Comparison of ENCODE assay signal across 1 cellular context in the genomic region with DNA sequence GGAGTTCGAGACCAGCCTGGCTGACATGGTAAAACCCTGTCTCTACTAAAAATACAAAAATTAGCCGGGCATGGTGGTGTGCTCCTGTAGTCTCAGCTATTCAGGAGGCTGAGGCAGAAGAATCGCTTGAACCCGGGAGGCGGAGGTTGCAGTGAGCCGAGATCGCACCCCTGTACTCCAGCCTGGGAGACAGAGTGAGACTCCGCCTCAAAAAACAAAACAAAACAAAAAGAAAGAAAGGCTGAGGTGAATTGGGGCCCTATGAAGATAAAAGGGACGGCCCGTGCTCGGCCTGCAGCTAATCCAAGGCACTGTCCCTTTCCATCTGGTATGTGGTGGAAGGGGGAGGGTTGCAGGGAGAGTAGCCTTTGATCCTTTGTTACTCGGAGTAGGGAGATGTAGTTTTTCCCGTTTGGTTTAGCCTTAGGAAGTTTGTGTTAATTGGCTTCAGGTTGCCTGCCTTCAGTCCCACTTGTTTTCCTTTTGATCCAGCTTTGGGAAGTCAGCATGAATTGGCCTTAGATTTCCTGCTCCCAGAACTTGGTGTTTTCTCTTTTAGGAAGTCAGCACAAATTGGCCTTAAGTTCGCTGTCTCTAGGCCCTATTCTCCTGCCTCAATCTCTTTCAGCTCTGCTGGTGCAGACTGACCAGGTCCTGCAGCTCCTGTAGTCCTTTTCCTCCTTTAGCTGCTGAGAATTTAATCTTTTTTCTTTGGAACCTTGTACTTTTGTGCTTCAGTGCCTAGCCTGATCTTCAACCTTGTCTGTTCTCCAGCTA.
A peak's percentile ranks its signal among the peaks of the same experiment; 100 is the strongest.
TF ChIP-seq lines count a peak whose summit lies in the region.

No MANE protein-coding gene starts in this region.

TF ChIP-seq in K562, 482 proteins besides CTCF, POLR2A, EP300 and RAD21 (continues in another document):
- TF ChIP-seq ZNF143 (CRISPR knock-in tag; IDR thresholded peaks at IDR 0.05) (no peak), BCL6 (CRISPR knock-in tag; IDR thresholded peaks at IDR 0.05) (no peak), SRSF1 (IDR thresholded peaks at IDR 0.05; ENCODE audit: low read depth, low read length) (no peak), TCFL5 (CRISPR knock-in tag; conservative IDR thresholded peaks at IDR 0.05) (no peak), RFX5 (IDR thresholded peaks at IDR 0.05; ENCODE audit: low read depth, low read length) (no peak), NUFIP1 (IDR thresholded peaks at IDR 0.05; ENCODE audit: partially characterized antibody) (no peak), IFI16 (CRISPR knock-in tag; IDR thresholded peaks at IDR 0.05) (no peak), ZNF23 (CRISPR knock-in tag; IDR thresholded peaks at IDR 0.05) (no peak), ZBTB49 (CRISPR knock-in tag; IDR thresholded peaks at IDR 0.05; ENCODE audit: borderline replicate concordance) (no peak), ZFX (CRISPR knock-in tag; IDR thresholded peaks at IDR 0.05) (peak; percentile 37; the same call in 1 of the 2 replicates), ILK (tag; IDR thresholded peaks at IDR 0.05; ENCODE audit: borderline replicate concordance, low read depth) (no peak), NFRKB (IDR thresholded peaks at IDR 0.05; ENCODE audit: low read depth) (no peak), CBX2 (IDR thresholded peaks at IDR 0.05; ENCODE audit: insufficient read depth, low read length, poor library complexity, severe bottlenecking) (no peak), TAF15 (IDR thresholded peaks at IDR 0.05; ENCODE audit: low read depth, low read length) (no peak), ZNF3 (CRISPR knock-in tag; IDR thresholded peaks at IDR 0.05) (no peak), CTCFL (IDR thresholded peaks at IDR 0.05; ENCODE audit: borderline replicate concordance, insufficient read depth, low read depth, low read length, poor library complexity, severe bottlenecking) (no peak), SPI1 (IDR thresholded peaks at IDR 0.05; ENCODE audit: borderline replicate concordance, low read depth, low read length) (no peak), RFX7 (CRISPR knock-in tag; IDR thresholded peaks at IDR 0.05) (no peak), SMARCE1 (IDR thresholded peaks at IDR 0.05) (no peak), VEZF1 (CRISPR knock-in tag; IDR thresholded peaks at IDR 0.05) (no peak), FIP1L1 (IDR thresholded peaks at IDR 0.05; ENCODE audit: low read depth, low read length, poor library complexity, severe bottlenecking) (no peak), SUPT5H (IDR thresholded peaks at IDR 0.05) (no peak), ZNF174 (CRISPR knock-in tag; IDR thresholded peaks at IDR 0.05) (no peak), FOXK2 (conservative IDR thresholded peaks at IDR 0.05 in 1 of 2, IDR thresholded peaks at IDR 0.05 in 1 of 2; ENCODE audit: low read depth in 2 of 2) (peak in 1 of 2 experiments; percentile 15; a peak in 1 of 4 replicates), C11orf30 (IDR thresholded peaks at IDR 0.05; ENCODE audit: low read depth) (peak; percentile 27; the same call in 1 of the 2 replicates), CEBPB (tag; IDR thresholded peaks at IDR 0.05) (no peak), BHLHE40 (IDR thresholded peaks at IDR 0.05; ENCODE audit: low read length) (peak; percentile 55), NCOR1 (IDR thresholded peaks at IDR 0.05) (no peak), ETV1 (tag; conservative IDR thresholded peaks at IDR 0.05; ENCODE audit: low read depth) (no peak), PHF8 (IDR thresholded peaks at IDR 0.05; ENCODE audit: borderline replicate concordance, low read length) (no peak), SMARCA4 (IDR thresholded peaks at IDR 0.05) (0 out of 2 replicates have a peak, but pooled peaks have one; percentile 11), COPS2 (conservative IDR thresholded peaks at IDR 0.05) (no peak), ZNF282 (CRISPR knock-in tag; IDR thresholded peaks at IDR 0.05) (no peak), LEF1 (IDR thresholded peaks at IDR 0.05) (peak; percentile 45; the same call in 1 of the 2 replicates), PCBP2 (IDR thresholded peaks at IDR 0.05; ENCODE audit: low read depth, low read length, poor library complexity, severe bottlenecking) (no peak), SRSF3 (IDR thresholded peaks at IDR 0.05; ENCODE audit: insufficient read depth, low read length) (no peak), XRCC4 (IDR thresholded peaks at IDR 0.05; ENCODE audit: extremely low read depth, insufficient read depth, insufficient read length) (no peak), CXXC5 (CRISPR knock-in tag; IDR thresholded peaks at IDR 0.05) (no peak), HDGF (IDR thresholded peaks at IDR 0.05) (no peak), MAFG (tag; conservative IDR thresholded peaks at IDR 0.05) (no peak), MEF2A (IDR thresholded peaks at IDR 0.05; ENCODE audit: control insufficient read depth, low read depth, low read length) (no peak), ZNF766 (CRISPR knock-in tag; conservative IDR thresholded peaks at IDR 0.05) (no peak)
- TF ChIP-seq, protein P1, sequence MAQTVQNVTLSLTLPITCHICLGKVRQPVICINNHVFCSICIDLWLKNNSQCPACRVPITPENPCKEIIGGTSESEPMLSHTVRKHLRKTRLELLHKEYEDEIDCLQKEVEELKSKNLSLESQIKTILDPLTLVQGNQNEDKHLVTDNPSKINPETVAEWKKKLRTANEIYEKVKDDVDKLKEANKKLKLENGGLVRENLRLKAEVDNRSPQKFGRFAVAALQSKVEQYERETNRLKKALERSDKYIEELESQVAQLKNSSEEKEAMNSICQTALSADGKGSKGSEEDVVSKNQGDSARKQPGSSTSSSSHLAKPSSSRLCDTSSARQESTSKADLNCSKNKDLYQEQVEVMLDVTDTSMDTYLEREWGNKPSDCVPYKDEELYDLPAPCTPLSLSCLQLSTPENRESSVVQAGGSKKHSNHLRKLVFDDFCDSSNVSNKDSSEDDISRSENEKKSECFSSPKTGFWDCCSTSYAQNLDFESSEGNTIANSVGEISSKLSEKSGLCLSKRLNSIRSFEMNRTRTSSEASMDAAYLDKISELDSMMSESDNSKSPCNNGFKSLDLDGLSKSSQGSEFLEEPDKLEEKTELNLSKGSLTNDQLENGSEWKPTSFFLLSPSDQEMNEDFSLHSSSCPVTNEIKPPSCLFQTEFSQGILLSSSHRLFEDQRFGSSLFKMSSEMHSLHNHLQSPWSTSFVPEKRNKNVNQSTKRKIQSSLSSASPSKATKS (CRISPR knock-in tag; IDR thresholded peaks at IDR 0.05): no peak
- TF ChIP-seq, protein P2, sequence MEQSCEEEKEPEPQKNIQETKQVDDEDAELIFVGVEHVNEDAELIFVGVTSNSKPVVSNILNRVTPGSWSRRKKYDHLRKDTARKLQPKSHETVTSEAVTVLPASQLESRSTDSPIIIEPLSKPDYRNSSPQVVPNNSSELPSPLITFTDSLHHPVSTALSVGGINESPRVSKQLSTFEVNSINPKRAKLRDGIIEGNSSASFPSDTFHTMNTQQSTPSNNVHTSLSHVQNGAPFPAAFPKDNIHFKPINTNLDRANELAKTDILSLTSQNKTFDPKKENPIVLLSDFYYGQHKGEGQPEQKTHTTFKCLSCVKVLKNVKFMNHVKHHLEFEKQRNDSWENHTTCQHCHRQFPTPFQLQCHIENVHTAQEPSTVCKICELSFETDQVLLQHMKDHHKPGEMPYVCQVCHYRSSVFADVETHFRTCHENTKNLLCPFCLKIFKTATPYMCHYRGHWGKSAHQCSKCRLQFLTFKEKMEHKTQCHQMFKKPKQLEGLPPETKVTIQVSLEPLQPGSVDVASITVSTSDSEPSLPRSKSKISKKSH (CRISPR knock-in tag; IDR thresholded peaks at IDR 0.05): no peak
- TF ChIP-seq, protein P3, sequence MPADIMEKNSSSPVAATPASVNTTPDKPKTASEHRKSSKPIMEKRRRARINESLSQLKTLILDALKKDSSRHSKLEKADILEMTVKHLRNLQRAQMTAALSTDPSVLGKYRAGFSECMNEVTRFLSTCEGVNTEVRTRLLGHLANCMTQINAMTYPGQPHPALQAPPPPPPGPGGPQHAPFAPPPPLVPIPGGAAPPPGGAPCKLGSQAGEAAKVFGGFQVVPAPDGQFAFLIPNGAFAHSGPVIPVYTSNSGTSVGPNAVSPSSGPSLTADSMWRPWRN (IDR thresholded peaks at IDR 0.05; ENCODE audit: low read depth): no peak
- TF ChIP-seq, protein P4, sequence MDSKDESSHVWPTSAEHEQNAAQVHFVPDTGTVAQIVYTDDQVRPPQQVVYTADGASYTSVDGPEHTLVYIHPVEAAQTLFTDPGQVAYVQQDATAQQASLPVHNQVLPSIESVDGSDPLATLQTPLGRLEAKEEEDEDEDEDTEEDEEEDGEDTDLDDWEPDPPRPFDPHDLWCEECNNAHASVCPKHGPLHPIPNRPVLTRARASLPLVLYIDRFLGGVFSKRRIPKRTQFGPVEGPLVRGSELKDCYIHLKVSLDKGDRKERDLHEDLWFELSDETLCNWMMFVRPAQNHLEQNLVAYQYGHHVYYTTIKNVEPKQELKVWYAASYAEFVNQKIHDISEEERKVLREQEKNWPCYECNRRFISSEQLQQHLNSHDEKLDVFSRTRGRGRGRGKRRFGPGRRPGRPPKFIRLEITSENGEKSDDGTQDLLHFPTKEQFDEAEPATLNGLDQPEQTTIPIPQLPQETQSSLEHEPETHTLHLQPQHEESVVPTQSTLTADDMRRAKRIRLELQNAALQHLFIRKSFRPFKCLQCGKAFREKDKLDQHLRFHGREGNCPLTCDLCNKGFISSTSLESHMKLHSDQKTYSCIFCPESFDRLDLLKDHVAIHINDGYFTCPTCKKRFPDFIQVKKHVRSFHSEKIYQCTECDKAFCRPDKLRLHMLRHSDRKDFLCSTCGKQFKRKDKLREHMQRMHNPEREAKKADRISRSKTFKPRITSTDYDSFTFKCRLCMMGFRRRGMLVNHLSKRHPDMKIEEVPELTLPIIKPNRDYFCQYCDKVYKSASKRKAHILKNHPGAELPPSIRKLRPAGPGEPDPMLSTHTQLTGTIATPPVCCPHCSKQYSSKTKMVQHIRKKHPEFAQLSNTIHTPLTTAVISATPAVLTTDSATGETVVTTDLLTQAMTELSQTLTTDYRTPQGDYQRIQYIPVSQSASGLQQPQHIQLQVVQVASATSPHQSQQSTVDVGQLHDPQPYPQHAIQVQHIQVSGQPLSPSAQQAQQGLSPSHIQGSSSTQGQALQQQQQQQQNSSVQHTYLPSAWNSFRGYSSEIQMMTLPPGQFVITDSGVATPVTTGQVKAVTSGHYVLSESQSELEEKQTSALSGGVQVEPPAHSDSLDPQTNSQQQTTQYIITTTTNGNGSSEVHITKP (IDR thresholded peaks at IDR 0.05; ENCODE audit: partially characterized antibody): peak; percentile 25
- TF ChIP-seq, protein P5, sequence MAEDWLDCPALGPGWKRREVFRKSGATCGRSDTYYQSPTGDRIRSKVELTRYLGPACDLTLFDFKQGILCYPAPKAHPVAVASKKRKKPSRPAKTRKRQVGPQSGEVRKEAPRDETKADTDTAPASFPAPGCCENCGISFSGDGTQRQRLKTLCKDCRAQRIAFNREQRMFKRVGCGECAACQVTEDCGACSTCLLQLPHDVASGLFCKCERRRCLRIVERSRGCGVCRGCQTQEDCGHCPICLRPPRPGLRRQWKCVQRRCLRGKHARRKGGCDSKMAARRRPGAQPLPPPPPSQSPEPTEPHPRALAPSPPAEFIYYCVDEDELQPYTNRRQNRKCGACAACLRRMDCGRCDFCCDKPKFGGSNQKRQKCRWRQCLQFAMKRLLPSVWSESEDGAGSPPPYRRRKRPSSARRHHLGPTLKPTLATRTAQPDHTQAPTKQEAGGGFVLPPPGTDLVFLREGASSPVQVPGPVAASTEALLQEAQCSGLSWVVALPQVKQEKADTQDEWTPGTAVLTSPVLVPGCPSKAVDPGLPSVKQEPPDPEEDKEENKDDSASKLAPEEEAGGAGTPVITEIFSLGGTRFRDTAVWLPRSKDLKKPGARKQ (CRISPR knock-in tag; IDR thresholded peaks at IDR 0.05): no peak
